ENCODE assay signal across 8 cellular contexts in the genomic region with DNA sequence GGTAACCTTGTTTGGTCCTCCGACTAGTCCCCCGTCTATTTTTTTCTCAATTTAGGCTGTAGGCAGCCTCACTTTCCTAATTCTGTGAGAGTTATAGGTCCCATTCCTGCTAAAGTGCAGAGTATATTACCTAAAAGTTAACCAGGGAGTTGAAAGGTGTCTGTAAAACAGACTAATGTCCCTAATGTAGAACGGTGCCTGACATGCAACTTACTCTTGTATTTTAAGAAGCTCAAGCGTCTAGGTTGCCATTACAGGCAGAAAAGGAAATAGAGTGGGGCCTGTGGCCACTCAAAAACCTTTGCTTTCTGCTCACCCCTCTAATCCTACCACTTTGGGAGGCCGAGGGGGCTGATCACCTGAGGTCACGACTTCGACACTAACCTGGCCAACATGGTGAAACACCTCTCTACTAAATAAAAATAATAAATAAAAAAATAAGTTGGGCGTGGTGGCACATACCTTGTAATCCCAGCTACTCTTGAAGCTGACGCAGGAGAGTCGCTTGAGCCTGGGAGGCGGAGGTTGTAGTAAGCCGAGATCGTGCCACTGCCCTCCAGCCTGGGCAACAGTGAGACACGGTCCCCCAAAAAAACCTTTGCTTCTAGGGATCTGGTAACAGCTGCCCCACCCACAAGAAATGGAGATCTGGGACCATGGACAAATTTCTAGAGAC. TPM values are rescaled to one million over a fixed set of nuclear protein-coding genes. Genes with fewer than 3 reads are reported as not detected.
A peak's percentile ranks its signal among the peaks of the same experiment; 100 is the strongest.
DNase-seq lines count a peak whose midpoint lies in the region; ATAC-seq and TF ChIP-seq lines count a peak whose summit lies in the region.

No MANE protein-coding gene starts in this region.

- ATAC-seq in GM18858 (IDR thresholded peaks at IDR 0.05; ENCODE audit: unreplicated experiment) = no peak

- peak overlapping the region; percentile 94 to 99 (median 96) for H3K27ac ChIP-seq in adrenal gland

- intact Hi-C loops in adrenal gland (cut with DNase I) = loop anchor here in 1 of 2 donors (2.0 kb wide), 1 partner anchor 32 kb away; a partner anchor contains a TSS
- intact Hi-C loops in posterior cingulate gyrus (cut with DNase I) = loop anchor here (5.0 kb wide), 1 partner anchor 72 kb away; a partner anchor contains a TSS

- no peak for TF ChIP-seq CTCF in adrenal gland (IDR thresholded peaks at IDR 0.05)

- peak in 1 of 2 donors; percentile 26 for TF ChIP-seq POLR2A in adrenal gland (IDR thresholded peaks at IDR 0.05)

- WGBS in adrenal gland, 4 donors = 0% methylated on average over 14 of the region's 14 CpGs

- peak overlapping the region; percentile 63 to 79 (median 67) for H3K4me3 ChIP-seq in adrenal gland

- H3K36me3 ChIP-seq in adrenal gland (replicated peaks in 1 of 2) = peaks cover 0 to 22% of the 10 kb centered on the region in 2 donors

- DNase-seq in NCI-H524 (lab: John Stamatoyannopoulos, UW) (peak; percentile 13 to 33), NCI-H524 treated with DMSO at 0.1 percent for 48 hours (lab: John Stamatoyannopoulos, UW) (no peak), NCI-H69 (lab: John Stamatoyannopoulos, UW) (peak; percentile 62), adrenal gland (peak in 6 of 7 donors; percentile 24 to 73 (median 52)), kidney tubule cell (ENCODE audit: low spot score) (peak; percentile 60), superior temporal gyrus (ENCODE audit: extremely low spot score) (peak; percentile 61), posterior cingulate gyrus (no peak)

- no peaks in the 10 kb centered on the region for H3K27me3 ChIP-seq in adrenal gland

- H3K4me1 ChIP-seq in adrenal gland (replicated peaks in 1 of 2) = peaks cover 22 to 45% of the 10 kb centered on the region in 2 donors

- no peaks in the 10 kb centered on the region for H3K9me3 ChIP-seq in adrenal gland (replicated peaks in 1 of 3)

RNA-seq across cellular contexts. Expression of a gene that starts 37.9 kb away (rescaled TPM):
- 10 to 100 TPM; 12.9 to 32.1 (median 23.6) TPM for total RNA-seq in adrenal gland
- 10 to 100 TPM in 1 of 3 donors, 1 to 10 TPM in 2; 6.2 to 15.9 (median 6.4) TPM for polyA plus RNA-seq in adrenal gland

Comparison
In these comparisons a context has a peak if more than half of its experiments do, and no peak if none do; other contexts are left out.
1. DNase-seq: peak in NCI-H524 (2 of 2), NCI-H69 (single experiment), adrenal gland (6 of 7), kidney tubule cell (single experiment) and superior temporal gyrus (single experiment); none in NCI-H524 treated with DMSO at 0.1 percent for 48 hours (single experiment) and posterior cingulate gyrus (0 of 10).